In the genomic region with DNA sequence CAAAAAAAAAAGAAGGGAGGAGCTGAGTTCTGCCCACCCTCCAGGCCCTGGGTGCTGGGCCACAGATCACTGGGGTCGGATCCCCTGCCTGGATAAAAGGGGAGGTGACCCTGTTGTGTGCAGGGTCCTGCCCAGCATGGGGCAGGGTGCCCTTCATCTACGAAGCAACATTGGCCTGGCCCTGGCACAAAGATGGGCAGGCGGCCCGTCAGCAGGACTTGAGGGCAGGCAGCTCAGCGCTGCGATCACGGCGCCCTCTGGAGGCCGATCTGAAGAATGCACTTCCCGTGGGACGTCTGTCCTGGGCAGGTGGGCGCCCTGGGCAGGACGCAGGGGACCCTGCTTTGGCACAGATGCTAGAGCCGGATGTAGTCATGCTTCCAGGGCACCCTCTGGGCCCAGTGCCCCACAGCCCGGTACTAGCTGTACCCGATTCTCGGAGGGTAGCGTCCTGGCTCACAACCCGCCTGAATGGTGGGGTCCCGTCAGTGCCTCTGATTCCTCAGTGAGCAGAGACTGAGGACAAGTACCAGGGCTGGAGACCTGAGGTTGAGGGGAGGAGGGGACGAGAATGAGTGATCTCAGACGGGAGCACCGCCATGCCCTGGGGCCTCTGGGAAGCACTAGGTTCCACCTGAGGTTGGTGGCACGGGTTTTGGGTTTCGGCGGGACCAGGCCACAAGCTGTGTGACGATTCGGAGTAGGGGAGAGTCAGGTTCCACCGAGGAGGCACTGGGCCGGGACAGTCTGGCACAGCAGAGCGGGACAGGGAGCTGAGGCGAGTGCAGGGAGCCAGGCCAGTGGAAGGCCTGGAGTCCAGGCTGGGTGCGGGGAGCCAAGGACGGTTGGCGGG, we compare ENCODE assay signal across 8 cellular contexts. TPM values are rescaled to one million over a fixed set of nuclear protein-coding genes. Genes with fewer than 3 reads are reported as not detected.
DNase-seq lines count a peak whose midpoint lies in the region; ATAC-seq and TF ChIP-seq lines count a peak whose summit lies in the region.

No MANE protein-coding gene starts in this region.

- H3K36me3 Mint-ChIP-seq in progenitor cell of endocrine pancreas (ENCODE audit: insufficient read depth): no peaks in the 10 kb centered on the region

- peak; percentile 87 for ATAC-seq in SK-N-SH treated with all-trans-retinoic acid at 6 μM for 48 hours
- peak; percentile 75 for ATAC-seq in Right ventricle myocardium superior (ENCODE audit: poor library complexity)

- no peak overlapping the region for H3K4me3 Mint-ChIP-seq in progenitor cell of endocrine pancreas (ENCODE audit: low read depth)

- DNase-seq in NCI-H1092 treated with DMSO at 0.1 percent for 48 hours (lab: John Stamatoyannopoulos, UW) (peak; percentile 24), NCI-H1092 (lab: John Stamatoyannopoulos, UW) (no peak), HuH-7 (ENCODE audit: low spot score) (peak; percentile 82), Right ventricle myocardium superior (peak; percentile 83), progenitor cell of endocrine pancreas (ENCODE audit: low spot score, unreplicated experiment) (peak; percentile 51), GF-D8 (lab: John Stamatoyannopoulos, UW) (no peak)
- peak; percentile 68 for DNase-seq in activated naive CD4-positive, alpha-beta T cell treated with anti-CD3 and anti-CD28 coated beads, Interleukin-2, amount 50 U/mL, for 16 hours

- no peaks in the 10 kb centered on the region for H3K9me3 Mint-ChIP-seq in progenitor cell of endocrine pancreas (ENCODE audit: low read depth)

- H3K4me1 Mint-ChIP-seq in progenitor cell of endocrine pancreas (ENCODE audit: low read depth): peaks cover 8% of the 10 kb centered on the region

- H3K27ac Mint-ChIP-seq in progenitor cell of endocrine pancreas: no peak overlapping the region

- H3K27me3 Mint-ChIP-seq in progenitor cell of endocrine pancreas: no peaks in the 10 kb centered on the region

- intact Hi-C loops in Right ventricle myocardium superior (cut with DNase I): no loop called here

- peak; percentile 95 for TF ChIP-seq CTCF in progenitor cell of endocrine pancreas (IDR thresholded peaks at IDR 0.05; ENCODE audit: unreplicated experiment)

TF ChIP-seq in SK-N-SH treated with all-trans-retinoic acid at 6 μM for 48 hours, 23 proteins besides CTCF, POLR2A, EP300 and RAD21:
- no peak for TF ChIP-seq RARB (CRISPR knock-in tag; IDR thresholded peaks at IDR 0.05)
- TF ChIP-seq, protein P1, sequence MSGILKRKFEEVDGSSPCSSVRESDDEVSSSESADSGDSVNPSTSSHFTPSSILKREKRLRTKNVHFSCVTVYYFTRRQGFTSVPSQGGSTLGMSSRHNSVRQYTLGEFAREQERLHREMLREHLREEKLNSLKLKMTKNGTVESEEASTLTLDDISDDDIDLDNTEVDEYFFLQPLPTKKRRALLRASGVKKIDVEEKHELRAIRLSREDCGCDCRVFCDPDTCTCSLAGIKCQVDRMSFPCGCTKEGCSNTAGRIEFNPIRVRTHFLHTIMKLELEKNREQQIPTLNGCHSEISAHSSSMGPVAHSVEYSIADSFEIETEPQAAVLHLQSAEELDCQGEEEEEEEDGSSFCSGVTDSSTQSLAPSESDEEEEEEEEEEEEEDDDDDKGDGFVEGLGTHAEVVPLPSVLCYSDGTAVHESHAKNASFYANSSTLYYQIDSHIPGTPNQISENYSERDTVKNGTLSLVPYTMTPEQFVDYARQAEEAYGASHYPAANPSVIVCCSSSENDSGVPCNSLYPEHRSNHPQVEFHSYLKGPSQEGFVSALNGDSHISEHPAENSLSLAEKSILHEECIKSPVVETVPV (CRISPR knock-in tag; IDR thresholded peaks at IDR 0.05): no peak
- no peak for TF ChIP-seq ARNTL (CRISPR knock-in tag; IDR thresholded peaks at IDR 0.05; ENCODE audit: borderline replicate concordance, low read depth)
- TF ChIP-seq, protein P2, sequence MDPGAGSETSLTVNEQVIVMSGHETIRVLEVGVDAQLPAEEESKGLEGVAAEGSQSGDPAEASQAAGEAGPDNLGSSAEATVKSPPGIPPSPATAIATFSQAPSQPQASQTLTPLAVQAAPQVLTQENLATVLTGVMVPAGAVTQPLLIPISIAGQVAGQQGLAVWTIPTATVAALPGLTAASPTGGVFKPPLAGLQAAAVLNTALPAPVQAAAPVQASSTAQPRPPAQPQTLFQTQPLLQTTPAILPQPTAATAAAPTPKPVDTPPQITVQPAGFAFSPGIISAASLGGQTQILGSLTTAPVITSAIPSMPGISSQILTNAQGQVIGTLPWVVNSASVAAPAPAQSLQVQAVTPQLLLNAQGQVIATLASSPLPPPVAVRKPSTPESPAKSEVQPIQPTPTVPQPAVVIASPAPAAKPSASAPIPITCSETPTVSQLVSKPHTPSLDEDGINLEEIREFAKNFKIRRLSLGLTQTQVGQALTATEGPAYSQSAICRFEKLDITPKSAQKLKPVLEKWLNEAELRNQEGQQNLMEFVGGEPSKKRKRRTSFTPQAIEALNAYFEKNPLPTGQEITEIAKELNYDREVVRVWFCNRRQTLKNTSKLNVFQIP (CRISPR knock-in tag; IDR thresholded peaks at IDR 0.05; ENCODE audit: borderline replicate concordance, low read depth): no peak
- TF ChIP-seq, protein P3, sequence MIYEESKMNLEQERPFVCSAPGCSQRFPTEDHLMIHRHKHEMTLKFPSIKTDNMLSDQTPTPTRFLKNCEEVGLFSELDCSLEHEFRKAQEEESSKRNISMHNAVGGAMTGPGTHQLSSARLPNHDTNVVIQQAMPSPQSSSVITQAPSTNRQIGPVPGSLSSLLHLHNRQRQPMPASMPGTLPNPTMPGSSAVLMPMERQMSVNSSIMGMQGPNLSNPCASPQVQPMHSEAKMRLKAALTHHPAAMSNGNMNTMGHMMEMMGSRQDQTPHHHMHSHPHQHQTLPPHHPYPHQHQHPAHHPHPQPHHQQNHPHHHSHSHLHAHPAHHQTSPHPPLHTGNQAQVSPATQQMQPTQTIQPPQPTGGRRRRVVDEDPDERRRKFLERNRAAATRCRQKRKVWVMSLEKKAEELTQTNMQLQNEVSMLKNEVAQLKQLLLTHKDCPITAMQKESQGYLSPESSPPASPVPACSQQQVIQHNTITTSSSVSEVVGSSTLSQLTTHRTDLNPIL (CRISPR knock-in tag; IDR thresholded peaks at IDR 0.05; ENCODE audit: low read depth): no peak
- no peak for TF ChIP-seq SNAI2 (CRISPR knock-in tag; IDR thresholded peaks at IDR 0.05)
- no peak for TF ChIP-seq ESRRG (CRISPR knock-in tag; IDR thresholded peaks at IDR 0.05)
- no peak for TF ChIP-seq ZNF70 (CRISPR knock-in tag; IDR thresholded peaks at IDR 0.05)
- no peak for TF ChIP-seq ZNF8 (CRISPR knock-in tag; IDR thresholded peaks at IDR 0.05)
- TF ChIP-seq TOX (CRISPR knock-in tag; IDR thresholded peaks at IDR 0.05; ENCODE audit: borderline replicate concordance): no peak
- TF ChIP-seq CSDC2 (CRISPR knock-in tag; IDR thresholded peaks at IDR 0.05): no peak
- no peak for TF ChIP-seq ZNF565 (CRISPR knock-in tag; conservative IDR thresholded peaks at IDR 0.05; ENCODE audit: low read depth)
- TF ChIP-seq, protein P4, sequence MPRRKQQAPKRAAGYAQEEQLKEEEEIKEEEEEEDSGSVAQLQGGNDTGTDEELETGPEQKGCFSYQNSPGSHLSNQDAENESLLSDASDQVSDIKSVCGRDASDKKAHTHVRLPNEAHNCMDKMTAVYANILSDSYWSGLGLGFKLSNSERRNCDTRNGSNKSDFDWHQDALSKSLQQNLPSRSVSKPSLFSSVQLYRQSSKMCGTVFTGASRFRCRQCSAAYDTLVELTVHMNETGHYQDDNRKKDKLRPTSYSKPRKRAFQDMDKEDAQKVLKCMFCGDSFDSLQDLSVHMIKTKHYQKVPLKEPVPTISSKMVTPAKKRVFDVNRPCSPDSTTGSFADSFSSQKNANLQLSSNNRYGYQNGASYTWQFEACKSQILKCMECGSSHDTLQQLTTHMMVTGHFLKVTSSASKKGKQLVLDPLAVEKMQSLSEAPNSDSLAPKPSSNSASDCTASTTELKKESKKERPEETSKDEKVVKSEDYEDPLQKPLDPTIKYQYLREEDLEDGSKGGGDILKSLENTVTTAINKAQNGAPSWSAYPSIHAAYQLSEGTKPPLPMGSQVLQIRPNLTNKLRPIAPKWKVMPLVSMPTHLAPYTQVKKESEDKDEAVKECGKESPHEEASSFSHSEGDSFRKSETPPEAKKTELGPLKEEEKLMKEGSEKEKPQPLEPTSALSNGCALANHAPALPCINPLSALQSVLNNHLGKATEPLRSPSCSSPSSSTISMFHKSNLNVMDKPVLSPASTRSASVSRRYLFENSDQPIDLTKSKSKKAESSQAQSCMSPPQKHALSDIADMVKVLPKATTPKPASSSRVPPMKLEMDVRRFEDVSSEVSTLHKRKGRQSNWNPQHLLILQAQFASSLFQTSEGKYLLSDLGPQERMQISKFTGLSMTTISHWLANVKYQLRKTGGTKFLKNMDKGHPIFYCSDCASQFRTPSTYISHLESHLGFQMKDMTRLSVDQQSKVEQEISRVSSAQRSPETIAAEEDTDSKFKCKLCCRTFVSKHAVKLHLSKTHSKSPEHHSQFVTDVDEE (CRISPR knock-in tag; IDR thresholded peaks at IDR 0.05): no peak
- TF ChIP-seq ZFP30 (CRISPR knock-in tag; IDR thresholded peaks at IDR 0.05): no peak; the same call in 1 of the 2 replicates
- TF ChIP-seq OSR1 (CRISPR knock-in tag; IDR thresholded peaks at IDR 0.05): no peak
- TF ChIP-seq, protein P5, sequence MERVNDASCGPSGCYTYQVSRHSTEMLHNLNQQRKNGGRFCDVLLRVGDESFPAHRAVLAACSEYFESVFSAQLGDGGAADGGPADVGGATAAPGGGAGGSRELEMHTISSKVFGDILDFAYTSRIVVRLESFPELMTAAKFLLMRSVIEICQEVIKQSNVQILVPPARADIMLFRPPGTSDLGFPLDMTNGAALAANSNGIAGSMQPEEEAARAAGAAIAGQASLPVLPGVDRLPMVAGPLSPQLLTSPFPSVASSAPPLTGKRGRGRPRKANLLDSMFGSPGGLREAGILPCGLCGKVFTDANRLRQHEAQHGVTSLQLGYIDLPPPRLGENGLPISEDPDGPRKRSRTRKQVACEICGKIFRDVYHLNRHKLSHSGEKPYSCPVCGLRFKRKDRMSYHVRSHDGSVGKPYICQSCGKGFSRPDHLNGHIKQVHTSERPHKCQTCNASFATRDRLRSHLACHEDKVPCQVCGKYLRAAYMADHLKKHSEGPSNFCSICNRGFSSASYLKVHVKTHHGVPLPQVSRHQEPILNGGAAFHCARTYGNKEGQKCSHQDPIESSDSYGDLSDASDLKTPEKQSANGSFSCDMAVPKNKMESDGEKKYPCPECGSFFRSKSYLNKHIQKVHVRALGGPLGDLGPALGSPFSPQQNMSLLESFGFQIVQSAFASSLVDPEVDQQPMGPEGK (CRISPR knock-in tag; IDR thresholded peaks at IDR 0.05; ENCODE audit: borderline replicate concordance): no peak
- TF ChIP-seq PPARA (CRISPR knock-in tag; IDR thresholded peaks at IDR 0.05; ENCODE audit: borderline replicate concordance): no peak
- TF ChIP-seq ISL1 (CRISPR knock-in tag; IDR thresholded peaks at IDR 0.05): no peak
- no peak for TF ChIP-seq TCF4 (CRISPR knock-in tag; IDR thresholded peaks at IDR 0.05; ENCODE audit: borderline replicate concordance)
- no peak for TF ChIP-seq ZFP3 (CRISPR knock-in tag; IDR thresholded peaks at IDR 0.05)

RNA-seq across cellular contexts. Expression of a gene that starts 18.0 kb away (rescaled TPM):
- total RNA-seq in Right ventricle myocardium superior: 9.4 TPM
- total RNA-seq in progenitor cell of endocrine pancreas: 7.1 and 7.7 TPM in 2 replicates

RNA-seq across cellular contexts. Expression of a gene that starts 49.4 kb away (rescaled TPM):
- total RNA-seq in Right ventricle myocardium superior: not detected
- total RNA-seq in progenitor cell of endocrine pancreas: 0.78 and 0.86 TPM in 2 replicates

Comparison
In these comparisons a context has a peak if more than half of its experiments do, and no peak if none do; other contexts are left out.
1. DNase-seq: peak in NCI-H1092 treated with DMSO at 0.1 percent for 48 hours (single experiment), HuH-7 (single experiment), activated naive CD4-positive, alpha-beta T cell treated with anti-CD3 and anti-CD28 coated beads, Interleukin-2, amount 50 U/mL, for 16 hours (single experiment), Right ventricle myocardium superior (single experiment) and progenitor cell of endocrine pancreas (single experiment); none in NCI-H1092 (single experiment) and GF-D8 (single experiment).